In the genomic region with DNA sequence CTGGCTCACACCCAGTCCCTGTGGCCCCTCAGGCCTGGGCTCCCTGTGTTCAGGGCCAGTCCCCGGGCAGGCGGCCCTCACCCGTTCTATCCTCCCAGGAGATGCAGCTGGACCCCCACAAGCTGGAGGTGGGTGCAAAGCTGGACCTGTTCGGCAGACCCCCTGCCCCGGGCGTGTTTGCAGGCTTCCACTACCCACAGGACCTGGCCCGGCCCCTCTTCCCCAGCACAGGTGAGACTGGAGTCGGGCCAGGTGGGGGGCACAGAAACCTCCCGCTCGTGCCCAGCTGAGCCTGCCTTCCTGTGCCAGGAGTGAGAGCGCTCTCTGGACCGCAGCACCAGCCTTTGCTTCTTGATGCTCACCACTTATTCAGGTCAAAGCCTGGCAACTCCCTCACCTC, we compare ENCODE assay signal across 2 cellular contexts.
A peak's percentile ranks its signal among the peaks of the same experiment; 100 is the strongest.
TF ChIP-seq lines count a peak whose summit lies in the region.

No MANE protein-coding gene starts in this region.

TF ChIP-seq in IMR-90, 13 proteins besides CTCF, POLR2A, EP300 and RAD21:
- TF ChIP-seq NFE2L2 (IDR thresholded peaks at IDR 0.05; ENCODE audit: low read depth, low read length) (no peak), BHLHE40 (IDR thresholded peaks at IDR 0.05; ENCODE audit: low read depth, low read length) (no peak), MXI1 (IDR thresholded peaks at IDR 0.05; ENCODE audit: borderline replicate concordance, low read depth, low read length) (no peak), FOS (IDR thresholded peaks at IDR 0.05; ENCODE audit: low read depth, low read length) (no peak), ELK1 (IDR thresholded peaks at IDR 0.05; ENCODE audit: borderline replicate concordance, low read depth, low read length) (no peak), RFX5 (IDR thresholded peaks at IDR 0.05; ENCODE audit: low read depth, low read length) (no peak), MAFK (IDR thresholded peaks at IDR 0.05; ENCODE audit: low read depth, low read length) (no peak), SMC3 (IDR thresholded peaks at IDR 0.05; ENCODE audit: low read depth, low read length) (no peak), CEBPB (IDR thresholded peaks at IDR 0.05; ENCODE audit: low read depth, low read length) (no peak), RCOR1 (IDR thresholded peaks at IDR 0.05; ENCODE audit: insufficient replicate concordance, low read length) (no peak), CHD1 (IDR thresholded peaks at IDR 0.05; ENCODE audit: low read depth, low read length) (no peak), MAZ (IDR thresholded peaks at IDR 0.05; ENCODE audit: borderline replicate concordance, low read depth, low read length) (no peak)
- TF ChIP-seq, protein P1, sequence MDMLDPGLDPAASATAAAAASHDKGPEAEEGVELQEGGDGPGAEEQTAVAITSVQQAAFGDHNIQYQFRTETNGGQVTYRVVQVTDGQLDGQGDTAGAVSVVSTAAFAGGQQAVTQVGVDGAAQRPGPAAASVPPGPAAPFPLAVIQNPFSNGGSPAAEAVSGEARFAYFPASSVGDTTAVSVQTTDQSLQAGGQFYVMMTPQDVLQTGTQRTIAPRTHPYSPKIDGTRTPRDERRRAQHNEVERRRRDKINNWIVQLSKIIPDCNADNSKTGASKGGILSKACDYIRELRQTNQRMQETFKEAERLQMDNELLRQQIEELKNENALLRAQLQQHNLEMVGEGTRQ (IDR thresholded peaks at IDR 0.05; ENCODE audit: low read depth, low read length): no peak

TF ChIP-seq in K562, 482 proteins besides CTCF, POLR2A, EP300 and RAD21:
- TF ChIP-seq ASH1L (IDR thresholded peaks at IDR 0.05; ENCODE audit: borderline replicate concordance, low read depth, partially characterized antibody) (no peak), GATA2 (CRISPR knock-in tag; IDR thresholded peaks at IDR 0.05) (no peak), POLR2G (IDR thresholded peaks at IDR 0.05; ENCODE audit: low read depth, low read length) (peak; percentile 13; the same call in 1 of the 2 replicates)
- TF ChIP-seq, protein P2, sequence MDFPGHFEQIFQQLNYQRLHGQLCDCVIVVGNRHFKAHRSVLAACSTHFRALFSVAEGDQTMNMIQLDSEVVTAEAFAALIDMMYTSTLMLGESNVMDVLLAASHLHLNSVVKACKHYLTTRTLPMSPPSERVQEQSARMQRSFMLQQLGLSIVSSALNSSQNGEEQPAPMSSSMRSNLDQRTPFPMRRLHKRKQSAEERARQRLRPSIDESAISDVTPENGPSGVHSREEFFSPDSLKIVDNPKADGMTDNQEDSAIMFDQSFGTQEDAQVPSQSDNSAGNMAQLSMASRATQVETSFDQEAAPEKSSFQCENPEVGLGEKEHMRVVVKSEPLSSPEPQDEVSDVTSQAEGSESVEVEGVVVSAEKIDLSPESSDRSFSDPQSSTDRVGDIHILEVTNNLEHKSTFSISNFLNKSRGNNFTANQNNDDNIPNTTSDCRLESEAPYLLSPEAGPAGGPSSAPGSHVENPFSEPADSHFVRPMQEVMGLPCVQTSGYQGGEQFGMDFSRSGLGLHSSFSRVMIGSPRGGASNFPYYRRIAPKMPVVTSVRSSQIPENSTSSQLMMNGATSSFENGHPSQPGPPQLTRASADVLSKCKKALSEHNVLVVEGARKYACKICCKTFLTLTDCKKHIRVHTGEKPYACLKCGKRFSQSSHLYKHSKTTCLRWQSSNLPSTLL (IDR thresholded peaks at IDR 0.05): no peak
- TF ChIP-seq, protein P3, sequence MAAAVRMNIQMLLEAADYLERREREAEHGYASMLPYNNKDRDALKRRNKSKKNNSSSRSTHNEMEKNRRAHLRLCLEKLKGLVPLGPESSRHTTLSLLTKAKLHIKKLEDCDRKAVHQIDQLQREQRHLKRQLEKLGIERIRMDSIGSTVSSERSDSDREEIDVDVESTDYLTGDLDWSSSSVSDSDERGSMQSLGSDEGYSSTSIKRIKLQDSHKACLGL (CRISPR knock-in tag; IDR thresholded peaks at IDR 0.05; ENCODE audit: borderline replicate concordance, poor library complexity, severe bottlenecking): no peak
